In genomic region chr4:76147454-76148141, GRCh38 we compare ENCODE assay signal across 8 cellular contexts. TPM values are rescaled to one million over a fixed set of nuclear protein-coding genes. Genes with fewer than 3 reads are reported as not detected.
DNase-seq lines count a peak whose midpoint lies in the region; ATAC-seq, FAIRE-seq and TF ChIP-seq lines count a peak whose summit lies in the region.

No MANE protein-coding gene starts in this region.

- H3K27ac ChIP-seq in neural cell (ENCODE audit: low read length), result peak overlapping the region; percentile 74
- H3K27ac ChIP-seq in tibial artery, result peak overlapping the region; percentile 89 to 93

- TF ChIP-seq RAD21 in neural cell (conservative IDR thresholded peaks at IDR 0.05), result no peak

- no peaks in the 10 kb centered on the region for H3K9me3 ChIP-seq in neural cell (ENCODE audit: low read length)
- H3K9me3 ChIP-seq in tibial artery, result no peaks in the 10 kb centered on the region

- no peaks in the 10 kb centered on the region for H4K20me1 ChIP-seq in neural cell (ENCODE audit: insufficient read depth)

- peaks cover 35% of the 10 kb centered on the region for H3K4me1 Mint-ChIP-seq in activated T-helper 1 cell treated with anti-CD3 and anti-CD28 coated beads, Interleukin-12 subunit alpha, Interleukin-12 subunit beta, Interleukin-2, Interleukin-4 antibody, amounts not matched to agents 30 ng/mL and 10 ng/mL and 1 ng/mL, durations not matched to agents 14 hours and 24 hours and 36 hours (ENCODE audit: low read depth)

- H3K9ac ChIP-seq in neural cell (ENCODE audit: low read length), result peak overlapping the region; percentile 86

- H3K4me1 ChIP-seq in tibial artery, result peaks cover 0 to 34% (median 19%) of the 10 kb centered on the region in 4 donors

- intact Hi-C loops in activated T-helper 1 cell treated with anti-CD3 and anti-CD28 coated beads, Interleukin-12 subunit alpha, Interleukin-12 subunit beta, Interleukin-2, Interleukin-4 antibody, amounts not matched to agents 30 ng/mL and 10 ng/mL and 1 ng/mL, durations not matched to agents 14 hours and 24 hours and 36 hours (cut with micrococcal nuclease), result loop anchor here (1.0 to 2.0 kb wide), 10 partner anchors 66 to 1009 kb away; partner anchors contain the start of genes CCNG2, NAAA, RCHY1 and SCARB2
- intact Hi-C loops in tibial artery (cut with DNase I; ENCODE audit: low total_unique reads), result loop anchor here (2.0 to 10.0 kb wide), 2 partner anchors 65 to 153 kb away; partner anchors contain the start of genes SCARB2 and SDAD1

- H3K79me2 ChIP-seq in neural cell (replicated peaks; ENCODE audit: insufficient read depth, low read length), result peaks cover 51% of the 10 kb centered on the region

- peaks cover 12% of the 10 kb centered on the region for H3K36me3 Mint-ChIP-seq in activated T-helper 1 cell treated with anti-CD3 and anti-CD28 coated beads, Interleukin-12 subunit alpha, Interleukin-12 subunit beta, Interleukin-2, Interleukin-4 antibody, amounts not matched to agents 30 ng/mL and 10 ng/mL and 1 ng/mL, durations not matched to agents 14 hours and 24 hours and 36 hours (ENCODE audit: low read depth)

- no peaks in the 10 kb centered on the region for H3K9me2 ChIP-seq in neural cell (ENCODE audit: insufficient read depth, low read length)

- peak; percentile 20 for FAIRE-seq in HTR-8/SVneo (lab: Jason Lieb, UNC)

- H3K4me3 Mint-ChIP-seq in activated T-helper 1 cell treated with anti-CD3 and anti-CD28 coated beads, Interleukin-12 subunit alpha, Interleukin-12 subunit beta, Interleukin-2, Interleukin-4 antibody, amounts not matched to agents 30 ng/mL and 10 ng/mL and 1 ng/mL, durations not matched to agents 14 hours and 24 hours and 36 hours, result peak overlapping the region; percentile 99

- no peaks in the 10 kb centered on the region for H3F3A ChIP-seq in neural cell (ENCODE audit: insufficient read depth, low read length, poor library complexity, severe bottlenecking)

- TF ChIP-seq CTCF in fibroblast of the aortic adventitia (IDR thresholded peaks at IDR 0.05; ENCODE audit: insufficient read depth, low read length) (no peak), neural cell (IDR thresholded peaks at IDR 0.05; ENCODE audit: poor library complexity, severe bottlenecking) (no peak), tibial artery (IDR thresholded peaks at IDR 0.05) (no peak)

- peak overlapping the region; percentile 97 for H3K27ac Mint-ChIP-seq in activated T-helper 1 cell treated with anti-CD3 and anti-CD28 coated beads, Interleukin-12 subunit alpha, Interleukin-12 subunit beta, Interleukin-2, Interleukin-4 antibody, amounts not matched to agents 30 ng/mL and 10 ng/mL and 1 ng/mL, durations not matched to agents 14 hours and 24 hours and 36 hours

- in situ Hi-C loops in Caki2 (cut with HindIII; ENCODE audit: low pct_unique_long_range_greater_than_20kb, low sequenced_read_pairs), result no loop called here

- peak; percentile 33 for ATAC-seq in GM21390 (IDR thresholded peaks at IDR 0.05; ENCODE audit: unreplicated experiment)

- peak; percentile 77 for DNase-seq in Caki2 (ENCODE audit: low read depth)
- peak; percentile 57 for DNase-seq in HTR-8/SVneo (ENCODE audit: insufficient read length, low spot score)
- peak; percentile 87 for DNase-seq in OCI-M1 (lab: John Stamatoyannopoulos, UW)
- DNase-seq in activated T-helper 1 cell treated with anti-CD3 and anti-CD28 coated beads, Interleukin-12 subunit alpha, Interleukin-12 subunit beta, Interleukin-2, Interleukin-4 antibody, amounts not matched to agents 30 ng/mL and 10 ng/mL and 1 ng/mL, durations not matched to agents 14 hours and 24 hours and 36 hours (ENCODE audit: low spot score), result peak; percentile 43
- peak; percentile 59 for DNase-seq in fibroblast of the aortic adventitia (ENCODE audit: low read depth)
- DNase-seq in tibial artery, result peak; percentile 41 to 72

- no peak for TF ChIP-seq EP300 in neural cell (conservative IDR thresholded peaks at IDR 0.05; ENCODE audit: poor library complexity, severe bottlenecking)

- H3K27me3 ChIP-seq in neural cell (ENCODE audit: insufficient read depth, low read depth, low read length), result no peaks in the 10 kb centered on the region
- no peaks in the 10 kb centered on the region for H3K27me3 ChIP-seq in tibial artery

- H2AFZ ChIP-seq in neural cell (ENCODE audit: low read depth, low read length), result peak overlapping the region; percentile 77

- H3K27me3 Mint-ChIP-seq in activated T-helper 1 cell treated with anti-CD3 and anti-CD28 coated beads, Interleukin-12 subunit alpha, Interleukin-12 subunit beta, Interleukin-2, Interleukin-4 antibody, amounts not matched to agents 30 ng/mL and 10 ng/mL and 1 ng/mL, durations not matched to agents 14 hours and 24 hours and 36 hours (ENCODE audit: insufficient read depth), result no peaks in the 10 kb centered on the region

- H3K36me3 ChIP-seq in neural cell (ENCODE audit: insufficient read depth, low read length) (no peaks in the 10 kb centered on the region), tibial artery (peaks cover 0 to 14% (median 9%) of the 10 kb centered on the region in 3 donors)

- H3K9me3 Mint-ChIP-seq in activated T-helper 1 cell treated with anti-CD3 and anti-CD28 coated beads, Interleukin-12 subunit alpha, Interleukin-12 subunit beta, Interleukin-2, Interleukin-4 antibody, amounts not matched to agents 30 ng/mL and 10 ng/mL and 1 ng/mL, durations not matched to agents 14 hours and 24 hours and 36 hours, result no peaks in the 10 kb centered on the region

- H3K4me3 ChIP-seq in fibroblast of the aortic adventitia (ENCODE audit: low read depth, low read length) (peak overlapping the region; percentile 81), neural cell (ENCODE audit: low read length) (peak overlapping the region; percentile 93), tibial artery (peak overlapping the region; percentile 80 to 86)

- H3K4me2 ChIP-seq in neural cell (ENCODE audit: low read length), result peak overlapping the region; percentile 91

TF ChIP-seq in neural cell, 6 proteins besides CTCF, POLR2A, EP300 and RAD21:
- TF ChIP-seq POLR2AphosphoS5 (IDR thresholded peaks at IDR 0.05) (no peak), TAF1 (IDR thresholded peaks at IDR 0.05; ENCODE audit: low read depth) (no peak), REST (IDR thresholded peaks at IDR 0.05; ENCODE audit: borderline replicate concordance) (no peak), SMC3 (conservative IDR thresholded peaks at IDR 0.05; ENCODE audit: poor library complexity) (no peak), EZH2 (IDR thresholded peaks at IDR 0.05; ENCODE audit: borderline replicate concordance, insufficient read depth, low read length, poor library complexity, severe bottlenecking) (no peak), MXI1 (conservative IDR thresholded peaks at IDR 0.05; ENCODE audit: poor library complexity, severe bottlenecking) (no peak)

RNA-seq across cellular contexts. Expression of gene NUP54, which starts 0.6 kb away (rescaled TPM):
- 38.6 and 51.8 TPM in 2 replicates for total RNA-seq in Caki2 (2014; rRNA removed; shearing (Covaris generic); ENCODE audit: low replicate concordance)
- 70.6 and 75.1 TPM in 2 replicates for total RNA-seq in activated T-helper 1 cell treated with anti-CD3 and anti-CD28 coated beads, Interleukin-12 subunit alpha, Interleukin-12 subunit beta, Interleukin-2, Interleukin-4 antibody, amounts not matched to agents 30 ng/mL and 10 ng/mL and 1 ng/mL, durations not matched to agents 14 hours and 24 hours and 36 hours
- total RNA-seq in fibroblast of the aortic adventitia (ENCODE audit: low replicate concordance), result 28.2 and 64.4 TPM in 2 replicates
- polyA plus RNA-seq in neural cell, result 103 and 123 TPM in 2 replicates
- polyA minus RNA-seq in neural cell, result 133 and 138 TPM in 2 replicates

Comparison
In these comparisons a context has a peak if more than half of its experiments do, and no peak if none do; other contexts are left out.
1. Peak in every context shown above with its lines: DNase-seq, ATAC-seq, H3K4me3 ChIP-seq and H3K27ac ChIP-seq.